ENCODE assay signal across 19 cellular contexts in genomic region chr19:13086341-13086740, GRCh38. TPM values are rescaled to one million over a fixed set of nuclear protein-coding genes. Genes with fewer than 3 reads are reported as not detected.
DNase-seq lines count a peak whose midpoint lies in the region; ATAC-seq and TF ChIP-seq lines count a peak whose summit lies in the region.
"Had no signal": no experiment of that assay in that cellular context is flagged by ENCODE, and none has a peak within 500 bp of the region (broad histone marks: within the 10 kb centered on the region; RNA-seq: fewer than 3 reads in every experiment).

No MANE protein-coding gene starts in this region.

- H3K4me3 Mint-ChIP-seq in brain, result no peak overlapping the region
- H3K4me3 Mint-ChIP-seq: CD8-positive, alpha-beta T cell had no signal

- intact Hi-C loops in lower lobe of right lung (cut with DNase I), result no loop called here
- intact Hi-C loops in tibial artery (cut with DNase I; ENCODE audit: low total_unique reads), result no loop called here

- DNase-seq in SK-MEL-5 (ENCODE audit: low read depth, low spot score) (peak; percentile 11), lower lobe of right lung (no peak), tibial artery (no peak), GM03348 (ENCODE audit: low spot score) (no peak), NCI-H2029 treated with DMSO at 0.1 percent for 48 hours (lab: John Stamatoyannopoulos, UW) (no peak)
- DNase-seq: BE2C; CD8-positive, alpha-beta T cell; GF-D8; GOT3; MG63; NCI-H1105; NCI-H187 treated with DMSO at 0.1 percent for 48 hours; NCI-H2171; NCI-H446 treated with DMSO at 0.1 percent for 48 hours; NCI-H748 treated with DMSO at 0.1 percent for 48 hours; PC-9 had no signal

- no peaks in the 10 kb centered on the region for H3K27me3 ChIP-seq in lower lobe of right lung (ENCODE audit: low read depth)
- no peaks in the 10 kb centered on the region for H3K27me3 ChIP-seq in tibial artery
- H3K27me3 ChIP-seq: BE2C, MG63 had no signal

- no peaks in the 10 kb centered on the region for H3K36me3 Mint-ChIP-seq in brain
- H3K36me3 Mint-ChIP-seq: CD8-positive, alpha-beta T cell had no signal

- H3K4me3 ChIP-seq in lower lobe of right lung (no peak overlapping the region), tibial artery (no peak overlapping the region)
- H3K4me3 ChIP-seq: MG63, PC-9 had no signal

- H3K9me3 Mint-ChIP-seq in brain, result no peaks in the 10 kb centered on the region
- H3K9me3 Mint-ChIP-seq: CD8-positive, alpha-beta T cell had no signal

- in situ Hi-C loops in SK-MEL-5 (cut with HindIII; ENCODE audit: low pct_unique_long_range_greater_than_20kb, low sequenced_read_pairs), result no loop called here

- no peak for ATAC-seq in lower lobe of right lung
- ATAC-seq in GM21423 (IDR thresholded peaks at IDR 0.05; ENCODE audit: unreplicated experiment), result no peak
- ATAC-seq: CD8-positive, alpha-beta T cell had no signal

- peaks cover 61% of the 10 kb centered on the region for H3K36me3 ChIP-seq in lower lobe of right lung
- H3K36me3 ChIP-seq in tibial artery, result peaks cover 10 to 67% (median 11%) of the 10 kb centered on the region in 3 donors
- H3K36me3 ChIP-seq: BE2C had no signal

- H3K4me1 Mint-ChIP-seq in brain, result peaks cover 50% of the 10 kb centered on the region

- H3K4me1 ChIP-seq in lower lobe of right lung, result peaks cover 38% of the 10 kb centered on the region
- H3K4me1 ChIP-seq in tibial artery, result peaks cover 14 to 85% (median 62%) of the 10 kb centered on the region in 4 donors

- no peaks in the 10 kb centered on the region for H3K9me3 ChIP-seq in lower lobe of right lung
- H3K9me3 ChIP-seq in tibial artery, result no peaks in the 10 kb centered on the region
- H3K9me3 ChIP-seq: BE2C, MG63 had no signal

- H3K27me3 Mint-ChIP-seq in brain, result peaks cover 11% of the 10 kb centered on the region

- TF ChIP-seq CTCF in brain (conservative IDR thresholded peaks at IDR 0.05) (no peak), lower lobe of right lung (IDR thresholded peaks at IDR 0.05) (no peak), tibial artery (IDR thresholded peaks at IDR 0.05) (no peak)

- H3K27ac Mint-ChIP-seq in brain, result peak overlapping the region in 4 of 5 experiments; percentile 76 to 85 (median 79)
- H3K27ac Mint-ChIP-seq: CD8-positive, alpha-beta T cell had no signal

- H3K27ac ChIP-seq in lower lobe of right lung, result peak overlapping the region; percentile 60
- H3K27ac ChIP-seq in tibial artery, result peak overlapping the region; percentile 90 to 94
- H3K27ac ChIP-seq: KMS-11, PC-9 had no signal

RNA-seq across cellular contexts. Expression of gene LYL1, which starts 16.3 kb away (rescaled TPM):
- not detected in 2 replicates for total RNA-seq in SK-MEL-5 (2014; rRNA removed; shearing (Covaris generic))
- 0.21 TPM in 1 of 2 replicates, not detected in the other for polyA plus RNA-seq in SK-MEL-5 (2015; cell fraction: cytosol; rRNA removed)
- polyA plus RNA-seq in SK-MEL-5 (2015; cell fraction: nucleus; rRNA removed), result not detected in 2 replicates
- 2.3 TPM for polyA plus RNA-seq in brain (ENCODE audit: insufficient read depth, low read depth, low replicate concordance)
- total RNA-seq in lower lobe of right lung, result 27.2 TPM

RNA-seq across cellular contexts. Expression of gene TRMT1, which starts 30.2 kb away (rescaled TPM):
- total RNA-seq in SK-MEL-5 (2014; rRNA removed; shearing (Covaris generic)), result 32.9 and 36.8 TPM in 2 replicates
- polyA plus RNA-seq in SK-MEL-5 (2015; cell fraction: cytosol; rRNA removed), result 44.7 and 45.1 TPM in 2 replicates
- 503 and 597 TPM in 2 replicates for polyA plus RNA-seq in SK-MEL-5 (2015; cell fraction: nucleus; rRNA removed)
- polyA plus RNA-seq in brain (ENCODE audit: insufficient read depth, low read depth, low replicate concordance), result 25.9 TPM
- total RNA-seq in lower lobe of right lung, result 29.3 TPM

RNA-seq across cellular contexts. Expression of gene NACC1, which starts 31.7 kb away (rescaled TPM):
- 38.9 and 44.2 TPM in 2 replicates for total RNA-seq in SK-MEL-5 (2014; rRNA removed; shearing (Covaris generic))
- 80.6 and 131 TPM in 2 replicates for polyA plus RNA-seq in SK-MEL-5 (2015; cell fraction: cytosol; rRNA removed)
- 20.1 and 24.8 TPM in 2 replicates for polyA plus RNA-seq in SK-MEL-5 (2015; cell fraction: nucleus; rRNA removed)
- polyA plus RNA-seq in brain (ENCODE audit: insufficient read depth, low read depth, low replicate concordance), result 42.2 TPM
- 35.2 TPM for total RNA-seq in lower lobe of right lung

Comparison
In these comparisons a context has a peak if more than half of its experiments do, and no peak if none do; other contexts are left out.
1. RNA of gene LYL1, which starts 16.3 kb away (total RNA-seq): 27.2 TPM in lower lobe of right lung (single experiment); not detected in SK-MEL-5; every median in the first group is over 10 times any median in the second.